Comparison of ENCODE assay signal across 26 cellular contexts in the genomic region with DNA sequence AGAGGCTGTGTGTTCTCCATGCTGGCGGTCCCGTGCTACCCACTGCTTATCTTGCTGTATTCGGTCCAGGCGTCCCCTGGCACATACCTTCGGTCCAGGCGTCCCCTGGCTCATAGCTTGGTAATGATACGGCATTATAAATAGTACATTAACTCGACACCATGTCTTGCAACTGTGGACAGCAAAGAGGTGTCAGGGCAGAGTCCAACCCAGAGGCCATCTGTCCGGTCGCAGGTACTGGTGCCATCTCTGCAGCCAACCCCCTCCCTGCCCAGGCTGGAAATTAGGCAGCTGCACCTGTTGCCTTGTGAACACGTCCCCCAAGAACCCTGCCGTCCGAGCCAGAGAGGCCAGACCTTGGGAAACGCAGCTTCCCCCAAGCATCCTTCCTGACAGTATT.
"Had no signal": no experiment of that assay in that cellular context is flagged by ENCODE, and none has a peak within 500 bp of the region (broad histone marks: within the 10 kb centered on the region; RNA-seq: fewer than 3 reads in every experiment).

No MANE protein-coding gene starts in this region.

- H3K4me1 ChIP-seq: ascending aorta, SJCRH30 had no signal

- H3K36me3 ChIP-seq: ascending aorta, SJCRH30 had no signal

- H3K27ac ChIP-seq: ascending aorta, body of pancreas, PC-9, SJCRH30 had no signal

- H3K4me3 ChIP-seq: ascending aorta, body of pancreas, K562, PC-9, SJCRH30 had no signal

- H3K4me1 Mint-ChIP-seq: activated naive CD8-positive, alpha-beta T cell treated with anti-CD3 and anti-CD28 coated beads, Interleukin-2, amount 50 U/mL, for 24 hours had no signal

- H3K9me3 ChIP-seq: ascending aorta, body of pancreas, SJCRH30 had no signal

- H3K4me2 ChIP-seq: PC-9 had no signal

- H3K4me3 Mint-ChIP-seq: activated CD8-positive, alpha-beta T cell treated with anti-CD3 and anti-CD28 coated beads, Interleukin-2, amount 10 ng/mL, durations not matched to agents 7 days and 5 days; activated naive CD8-positive, alpha-beta T cell treated with anti-CD3 and anti-CD28 coated beads, Interleukin-2, amount 50 U/mL, for 24 hours; T-helper 2 cell treated with Interferon-gamma antibody and Interleukin-4, amounts not matched to agents 5 μg/mL and 100 μg/mL, for 36 hours had no signal

- FAIRE-seq: K562 had no signal

- H3K9me3 Mint-ChIP-seq: T-helper 2 cell treated with Interferon-gamma antibody and Interleukin-4, amounts not matched to agents 5 μg/mL and 100 μg/mL, for 36 hours had no signal

- H3K27me3 ChIP-seq: ascending aorta, body of pancreas had no signal

- H2AFZ ChIP-seq: PC-9 had no signal

- DNase-seq: activated CD4-positive, alpha-beta T cell treated with anti-CD3 and anti-CD28 coated beads for 48 hours; activated CD4-positive, alpha-beta T cell treated with anti-CD3 and anti-CD28 coated beads, Interleukin-2, amount 50 U/mL, for 4 hours; activated CD8-positive, alpha-beta memory T cell treated with anti-CD3 and anti-CD28 coated beads, Interleukin-2, amount 50 U/mL, for 48 hours; activated CD8-positive, alpha-beta T cell treated with anti-CD3 and anti-CD28 coated beads, Interleukin-2, amount 10 ng/mL, durations not matched to agents 7 days and 5 days; activated effector memory CD4-positive, alpha-beta T cell treated with Interleukin-2 at 50 U/mL for 16 hours; activated naive CD4-positive, alpha-beta T cell treated with Interleukin-2 at 50 U/mL for 16 hours; activated naive CD8-positive, alpha-beta T cell treated with anti-CD3 and anti-CD28 coated beads, Interleukin-2, amount 50 U/mL, for 24 hours; activated T-cell treated with anti-CD3 and anti-CD28 coated beads, Interleukin-2, amount 50 U/mL, for 1 hour; amniotic stem cell; body of pancreas; Karpas-422; MM.1S; NCI-H1105; NCI-H1436; NCI-H187; NCI-H2081; NCI-H446; PC-9; SJCRH30; SW 1271 had no signal

- ATAC-seq: activated CD4-positive, CD25-positive, alpha-beta regulatory T cell treated with anti-CD3 and anti-CD28 coated beads, Interleukin-2, amount 50 U/mL, for 24 hours; activated CD8-positive, alpha-beta T cell treated with anti-CD3 and anti-CD28 coated beads, Interleukin-2, amount 10 ng/mL, durations not matched to agents 7 days and 5 days; activated naive CD4-positive, alpha-beta T cell treated with anti-CD3 and anti-CD28 coated beads, Interleukin-2, amount 50 U/mL, for 72 hours; activated naive CD8-positive, alpha-beta T cell treated with anti-CD3 and anti-CD28 coated beads, Interleukin-2, amount 50 U/mL, for 24 hours; body of pancreas; K562; SK-N-SH treated with all-trans-retinoic acid at 6 μM for 48 hours had no signal

- H3K27ac Mint-ChIP-seq: activated CD8-positive, alpha-beta T cell treated with anti-CD3 and anti-CD28 coated beads, Interleukin-2, amount 10 ng/mL, durations not matched to agents 7 days and 5 days; activated naive CD4-positive, alpha-beta T cell treated with anti-CD3 and anti-CD28 coated beads, Interleukin-2, amount 50 U/mL, for 72 hours; activated naive CD8-positive, alpha-beta T cell treated with anti-CD3 and anti-CD28 coated beads, Interleukin-2, amount 50 U/mL, for 24 hours; T-helper 2 cell treated with Interferon-gamma antibody and Interleukin-4, amounts not matched to agents 5 μg/mL and 100 μg/mL, for 36 hours had no signal
